Comparison of ENCODE assay signal across 22 cellular contexts in genomic region chr18:26267350-26267749, GRCh38.
"Had no signal": no experiment of that assay in that cellular context is flagged by ENCODE, and none has a peak within 500 bp of the region (broad histone marks: within the 10 kb centered on the region; RNA-seq: fewer than 3 reads in every experiment).

No MANE protein-coding gene starts in this region.

- H3K36me3 ChIP-seq: lower lobe of right lung, neural progenitor cell, prostate gland, right atrium auricular region, thyroid gland, vagina had no signal

- H3K9me3 ChIP-seq: lower lobe of right lung, mucosa of descending colon, prostate gland, right atrium auricular region, stomach, thyroid gland, vagina had no signal

- H3K4me1 ChIP-seq: foreskin keratinocyte, lower lobe of right lung, neural progenitor cell, prostate gland, right atrium auricular region, stomach, thyroid gland, vagina had no signal

- DNase-seq: dorsolateral prefrontal cortex; effector CD4-positive, alpha-beta T cell; foreskin keratinocyte; head of caudate nucleus; left ventricle myocardium superior; lower lobe of right lung; mucosa of descending colon; naive thymus-derived CD4-positive, alpha-beta T cell; stimulated activated CD4-positive, alpha-beta T cell treated with anti-CD3 and anti-CD28 coated beads, Interleukin-2, amount 100 ng/mL, for 24 hours; stimulated activated CD4-positive, alpha-beta T cell treated with anti-CD3 and anti-CD28 coated beads, Interleukin-4, amount 100 ng/mL, for 24 hours; stimulated activated naive CD4-positive, alpha-beta T cell treated with Interleukin-2 at 50 U/mL for 16 hours; stomach; thyroid gland had no signal

- H3K27ac ChIP-seq: dorsolateral prefrontal cortex, foreskin keratinocyte, lower lobe of right lung, neural progenitor cell, prostate gland, right atrium auricular region, stomach, thyroid gland, vagina had no signal

- H3K27me3 Mint-ChIP-seq: memory B cell; naive thymus-derived CD4-positive, alpha-beta T cell had no signal

- H3K4me1 Mint-ChIP-seq: nephron; neural progenitor cell; stimulated activated effector memory CD8-positive, alpha-beta T cell treated with anti-CD3 and anti-CD28 coated beads, Interleukin-12 subunit alpha, Interleukin-12 subunit beta, amount 100 ng/mL, for 72 hours had no signal

- ATAC-seq: esophagus mucosa; foreskin keratinocyte; left ventricle myocardium superior; lower lobe of right lung; mucosa of descending colon; naive thymus-derived CD4-positive, alpha-beta T cell; sciatic nerve; stimulated activated effector memory CD8-positive, alpha-beta T cell treated with anti-CD3 and anti-CD28 coated beads, Interleukin-12 subunit alpha, Interleukin-12 subunit beta, amount 100 ng/mL, for 72 hours had no signal

- H3K27me3 ChIP-seq: dorsolateral prefrontal cortex, foreskin keratinocyte, neural progenitor cell, right atrium auricular region, stomach, thyroid gland, vagina had no signal

- H3K4me3 Mint-ChIP-seq: memory B cell; naive thymus-derived CD4-positive, alpha-beta T cell; nephron; neural progenitor cell; stimulated activated effector memory CD8-positive, alpha-beta T cell treated with anti-CD3 and anti-CD28 coated beads, Interleukin-12 subunit alpha, Interleukin-12 subunit beta, amount 100 ng/mL, for 72 hours had no signal

- H3K9me3 Mint-ChIP-seq: memory B cell; naive thymus-derived CD4-positive, alpha-beta T cell; nephron; neural progenitor cell; stimulated activated effector memory CD8-positive, alpha-beta T cell treated with anti-CD3 and anti-CD28 coated beads, Interleukin-12 subunit alpha, Interleukin-12 subunit beta, amount 100 ng/mL, for 72 hours had no signal

- H3K27ac Mint-ChIP-seq: memory B cell; naive thymus-derived CD4-positive, alpha-beta T cell; nephron; neural progenitor cell; stimulated activated effector memory CD8-positive, alpha-beta T cell treated with anti-CD3 and anti-CD28 coated beads, Interleukin-12 subunit alpha, Interleukin-12 subunit beta, amount 100 ng/mL, for 72 hours had no signal

- H3K4me3 ChIP-seq: dorsolateral prefrontal cortex, lower lobe of right lung, mucosa of descending colon, neural progenitor cell, prostate gland, right atrium auricular region, stomach, thyroid gland, vagina had no signal
